Comparison of ENCODE assay signal across 13 cellular contexts in the genomic region with DNA sequence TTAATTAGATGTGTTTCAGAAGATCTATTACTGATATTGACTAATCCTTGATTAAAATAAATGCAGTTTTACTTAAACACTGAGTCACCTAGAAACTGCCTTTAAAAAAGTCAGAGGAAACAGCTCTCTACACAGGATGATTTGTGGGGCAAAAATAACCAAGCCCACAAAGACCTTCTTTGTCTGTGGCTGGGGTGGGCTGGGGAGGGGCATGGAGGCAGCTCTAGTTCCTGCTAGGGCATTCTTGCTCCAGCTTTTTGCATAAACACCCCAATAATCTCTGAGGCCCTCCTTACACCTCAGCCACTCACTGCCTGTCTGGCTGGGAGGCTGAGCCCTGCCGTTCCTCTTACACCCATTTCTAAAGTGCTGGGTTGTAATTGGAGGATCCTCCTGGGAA.
DNase-seq lines count a peak whose midpoint lies in the region; ATAC-seq and TF ChIP-seq lines count a peak whose summit lies in the region.
"Had no signal": no experiment of that assay in that cellular context is flagged by ENCODE, and none has a peak within 500 bp of the region (broad histone marks: within the 10 kb centered on the region; RNA-seq: fewer than 3 reads in every experiment).

No MANE protein-coding gene starts in this region.

- intact Hi-C loops in Right ventricle myocardium superior (cut with DNase I) (no loop called here), Right ventricle myocardium inferior (cut with DNase I) (loop anchor here (1.0 to 10.0 kb wide), 7 partner anchors 54 to 291 kb away; no protein-coding TSS in a partner anchor), testis (cut with DNase I; ENCODE audit: low total_unique reads) (no loop called here)

- H3K4me1 ChIP-seq in testis, result no peaks in the 10 kb centered on the region
- H3K4me1 ChIP-seq: Caco-2 had no signal

- H3K27ac ChIP-seq in angular gyrus (ENCODE audit: low read depth, low read length) (peak overlapping the region; percentile 34), testis (no peak overlapping the region)
- H3K27ac ChIP-seq: spleen had no signal

- WGBS in testis, 2 donors, result 44 to 45% methylated on average over 1 of the region's 1 CpG

- no peak for DNase-seq in Right ventricle myocardium superior
- DNase-seq in Right ventricle myocardium inferior (ENCODE audit: missing footprints), result no peak
- peak; percentile 6 for DNase-seq in kidney tubule cell (ENCODE audit: low spot score)
- DNase-seq in superior temporal gyrus (ENCODE audit: extremely low spot score), result peak; percentile 24
- no peak for DNase-seq in activated CD4-positive, alpha-beta T cell treated with anti-CD3 and anti-CD28 coated beads, Interleukin-2, amount 50 U/mL, for 48 hours
- no peak for DNase-seq in testis
- DNase-seq in NCI-H146 (lab: John Stamatoyannopoulos, UW), result no peak
- DNase-seq: DMS79 treated with DMSO at 0.1 percent for 48 hours, NCI-H1092 treated with DMSO at 0.1 percent for 48 hours, NCI-H2029 had no signal

- no peaks in the 10 kb centered on the region for H3K9me3 ChIP-seq in testis
- H3K9me3 ChIP-seq: spleen had no signal

- ATAC-seq in Right ventricle myocardium superior (ENCODE audit: poor library complexity), result peak; percentile 5
- no peak for ATAC-seq in Right ventricle myocardium inferior

- TF ChIP-seq POLR2A in testis (IDR thresholded peaks at IDR 0.05), result no peak

- H3K27me3 ChIP-seq in testis, result no peaks in the 10 kb centered on the region

- no peak for TF ChIP-seq CTCF in testis (IDR thresholded peaks at IDR 0.05)

- H3K4me3 ChIP-seq in testis, result no peak overlapping the region
- H3K4me3 ChIP-seq: spleen had no signal

- no peaks in the 10 kb centered on the region for H3K36me3 ChIP-seq in testis (ENCODE audit: low read depth, missing control alignments)
- H3K36me3 ChIP-seq: spleen had no signal

Comparison
In these comparisons a context has a peak if more than half of its experiments do, and no peak if none do; other contexts are left out.
1. DNase-seq: peak in kidney tubule cell (single experiment) and superior temporal gyrus (single experiment); none in Right ventricle myocardium superior (single experiment), Right ventricle myocardium inferior (single experiment), activated CD4-positive, alpha-beta T cell treated with anti-CD3 and anti-CD28 coated beads, Interleukin-2, amount 50 U/mL, for 48 hours (0 of 2), testis (single experiment) and NCI-H146 (single experiment).